Comparison of ENCODE assay signal across 8 cellular contexts in genomic region chr19:2149980-2150793, GRCh38. TPM values are rescaled to one million over a fixed set of nuclear protein-coding genes. Genes with fewer than 3 reads are reported as not detected.
A peak's percentile ranks its signal among the peaks of the same experiment; 100 is the strongest.
DNase-seq lines count a peak whose midpoint lies in the region; ATAC-seq, FAIRE-seq and TF ChIP-seq lines count a peak whose summit lies in the region.

No MANE protein-coding gene starts in this region.

- in situ Hi-C loops in Panc1 (cut with HindIII; ENCODE audit: low pct_unique_long_range_greater_than_20kb, low sequenced_read_pairs), result no loop called here

- peak overlapping the region; percentile 89 for H3K27ac ChIP-seq in Panc1 (ENCODE audit: low read length)
- H3K27ac ChIP-seq in osteoblast (ENCODE audit: low read depth, low read length), result peak overlapping the region; percentile 88

- H3K4me1 ChIP-seq in Panc1 (ENCODE audit: control insufficient read depth, insufficient read depth, low read length) (peaks cover 22% of the 10 kb centered on the region), osteoblast (ENCODE audit: insufficient read depth, low read length) (peaks cover 27% of the 10 kb centered on the region)

- peaks cover 51% of the 10 kb centered on the region for H4K20me1 ChIP-seq in osteoblast (ENCODE audit: insufficient read depth, low read length)

- TF ChIP-seq CTCF in Panc1 (IDR thresholded peaks at IDR 0.05), result no peak
- no peak for TF ChIP-seq CTCF in epithelial cell of proximal tubule (conservative IDR thresholded peaks at IDR 0.05; ENCODE audit: low read depth, low read length)
- no peak for TF ChIP-seq CTCF in osteoblast (IDR thresholded peaks at IDR 0.05; ENCODE audit: extremely low read depth, low read depth, low read length)

- H3K36me3 ChIP-seq in Panc1 (ENCODE audit: control insufficient read depth, insufficient read depth, low read length) (peaks cover 5% of the 10 kb centered on the region; the same call in 1 of the 2 replicates), osteoblast (ENCODE audit: insufficient read depth, low read length) (peaks cover 16% of the 10 kb centered on the region)

- peak overlapping the region; percentile 99 for H3K4me2 ChIP-seq in osteoblast (ENCODE audit: insufficient read depth, low read length)

- CTCF ChIA-PET in Panc1 (lab: Charles Lee), result no interaction called here

- DNase-seq in GM12892 (ENCODE audit: insufficient read length) (no peak), Panc1 (ENCODE audit: low read depth, low spot score) (no peak), epithelial cell of proximal tubule (ENCODE audit: low read depth) (no peak), osteoblast (ENCODE audit: insufficient read length, low spot score, missing footprints) (peak; percentile 78), NCI-H128 (lab: John Stamatoyannopoulos, UW; ENCODE audit: unreplicated experiment) (no peak), cortex of kidney (lab: John Stamatoyannopoulos, UW) (no peak)

- ATAC-seq in Panc1, result no peak
- ATAC-seq in HG03135 (IDR thresholded peaks at IDR 0.05; ENCODE audit: unreplicated experiment), result no peak
- ATAC-seq in HG03095 (IDR thresholded peaks at IDR 0.05; ENCODE audit: unreplicated experiment), result no peak

- H3K9me3 ChIP-seq in Panc1 (ENCODE audit: control insufficient read depth, insufficient read depth, low read depth, low read length) (no peaks in the 10 kb centered on the region), osteoblast (ENCODE audit: low read depth, low read length) (no peaks in the 10 kb centered on the region)

- peak; percentile 33 for FAIRE-seq in GM12892 (lab: Jason Lieb, UNC)

- POLR2A ChIA-PET in Panc1 (lab: Charles Lee), result interaction anchor here (0.5 kb wide), 1 partner anchor 137 kb away, joined by 4 read pairs; no protein-coding TSS in a partner anchor

- intact Hi-C loops in Panc1 (cut with micrococcal nuclease; ENCODE audit: unreplicated experiment), result no loop called here

- peak overlapping the region; percentile 76 to 91 for H3K4me3 ChIP-seq in Panc1 (ENCODE audit: low read depth in 2 of 2, low read length in 2 of 2)
- peak overlapping the region; percentile 99 for H3K4me3 ChIP-seq in epithelial cell of proximal tubule (ENCODE audit: low read depth, low read length)
- H3K4me3 ChIP-seq in osteoblast (ENCODE audit: insufficient read depth, low read length), result peak overlapping the region; percentile 97

- no peak for TF ChIP-seq POLR2A in GM12892 (IDR thresholded peaks at IDR 0.05; ENCODE audit: low read depth, low read length)

- no TSS peak for BruUV-seq in Panc1 (replicated peaks; lab: Mats Ljungman, UMichigan)

- H3K27me3 ChIP-seq in Panc1 (ENCODE audit: control insufficient read depth, insufficient read depth, low read length), result no peaks in the 10 kb centered on the region
- no peaks in the 10 kb centered on the region for H3K27me3 ChIP-seq in osteoblast (ENCODE audit: insufficient read depth, low read length)

- H2AFZ ChIP-seq in osteoblast (ENCODE audit: low read length), result no peak overlapping the region

- peaks cover 61% of the 10 kb centered on the region for H3K79me2 ChIP-seq in osteoblast (ENCODE audit: insufficient read depth, low read length)

RNA-seq across cellular contexts. Expression of gene AP3D1, which starts 1.2 kb away (rescaled TPM):
- 41.7 TPM for polyA plus RNA-seq in GM12892 (2012; ENCODE audit: missing spikeins)
- total RNA-seq in Panc1 (2021; ENCODE audit: unreplicated experiment) (167 TPM), epithelial cell of proximal tubule (101 and 141 TPM in 2 replicates), osteoblast (119 and 121 TPM in 2 replicates)
- polyA plus RNA-seq in Panc1 (2012; ENCODE audit: insufficient read length), result 172 TPM

RNA-seq across cellular contexts. Expression of gene DOT1L, which starts 13.5 kb away (rescaled TPM):
- 12.6 TPM for polyA plus RNA-seq in GM12892 (2012; ENCODE audit: missing spikeins)
- total RNA-seq in Panc1 (2021; ENCODE audit: unreplicated experiment), result 27.3 TPM
- 19.6 TPM for polyA plus RNA-seq in Panc1 (2012; ENCODE audit: insufficient read length)
- total RNA-seq in epithelial cell of proximal tubule, result 13.8 and 36.6 TPM in 2 replicates
- total RNA-seq in osteoblast, result 6.9 and 7.1 TPM in 2 replicates

RNA-seq across cellular contexts. Expression of gene IZUMO4, which starts 53.5 kb away (rescaled TPM):
- 43.2 TPM for polyA plus RNA-seq in GM12892 (2012; ENCODE audit: missing spikeins)
- 5.4 TPM for total RNA-seq in Panc1 (2021; ENCODE audit: unreplicated experiment)
- 4.7 TPM for polyA plus RNA-seq in Panc1 (2012; ENCODE audit: insufficient read length)
- total RNA-seq in epithelial cell of proximal tubule, result 1.0 and 5.2 TPM in 2 replicates
- 0.36 and 2.4 TPM in 2 replicates for total RNA-seq in osteoblast

RNA-seq across cellular contexts. Expression of gene MOB3A, which starts 54.1 kb away (rescaled TPM):
- 113 TPM for polyA plus RNA-seq in GM12892 (2012; ENCODE audit: missing spikeins)
- total RNA-seq in Panc1 (2021; ENCODE audit: unreplicated experiment) (36.3 TPM), epithelial cell of proximal tubule (29.9 and 36.0 TPM in 2 replicates), osteoblast (34.0 and 35.1 TPM in 2 replicates)
- polyA plus RNA-seq in Panc1 (2012; ENCODE audit: insufficient read length), result 21.0 TPM
